10 cellular contexts compared by ENCODE assay signal in the genomic region with DNA sequence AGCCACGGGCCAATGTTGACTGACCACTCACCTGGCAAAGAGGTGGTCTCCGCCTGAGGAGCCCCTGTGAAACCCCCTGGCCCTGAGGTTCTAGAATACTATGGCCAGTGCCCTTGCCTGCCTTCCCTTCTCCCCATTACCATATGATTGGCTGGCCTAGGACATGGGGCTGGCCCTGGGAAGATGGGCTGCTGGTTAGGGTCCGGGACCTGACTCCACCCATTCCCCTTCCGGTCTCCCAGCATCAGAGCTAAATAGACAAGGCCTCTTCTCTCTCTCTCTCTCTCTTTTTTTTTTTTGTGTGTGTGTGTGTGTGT. TPM values are rescaled to one million over a fixed set of nuclear protein-coding genes. Genes with fewer than 3 reads are reported as not detected.
DNase-seq lines count a peak whose midpoint lies in the region; TF ChIP-seq lines count a peak whose summit lies in the region.
"Had no signal": no experiment of that assay in that cellular context is flagged by ENCODE, and none has a peak within 500 bp of the region (broad histone marks: within the 10 kb centered on the region; RNA-seq: fewer than 3 reads in every experiment).

No MANE protein-coding gene starts in this region.

- peak overlapping the region; percentile 97 for H3K4me3 ChIP-seq in OCI-LY7 (ENCODE audit: low read depth, low read length, poor library complexity, severe bottlenecking)
- H3K4me3 ChIP-seq in effector memory CD4-positive, alpha-beta T cell (ENCODE audit: insufficient read depth, low read depth, low read length, poor library complexity, severe bottlenecking): peak overlapping the region; percentile 99
- no peak overlapping the region for H3K4me3 ChIP-seq in BE2C (ENCODE audit: low read depth, low read length)

- CTCF ChIA-PET in OCI-LY7 (lab: Charles Lee; ENCODE audit: unreplicated experiment): interaction anchor here (0.6 to 1.9 kb wide), 2 partner anchors 8 to 11 kb away, joined by 3 to 10 read pairs; no protein-coding TSS in a partner anchor

- peaks cover 5% of the 10 kb centered on the region; the same call in 1 of the 2 replicates for H4K20me1 ChIP-seq in OCI-LY7 (ENCODE audit: insufficient read depth, low read length)

- H3K36me3 ChIP-seq in OCI-LY7 (ENCODE audit: insufficient read depth, low read length): peaks cover 63% of the 10 kb centered on the region
- H3K36me3 ChIP-seq in effector memory CD4-positive, alpha-beta T cell (ENCODE audit: control insufficient read depth, insufficient read depth, low read length): no peaks in the 10 kb centered on the region
- H3K36me3 ChIP-seq in BE2C: peaks cover 7% of the 10 kb centered on the region; the same call in 1 of the 2 replicates

- H2AFZ ChIP-seq in OCI-LY7 (ENCODE audit: low read length): no peak overlapping the region

- POLR2A ChIA-PET in OCI-LY7 (lab: Charles Lee): interaction anchor here (11.8 kb wide), 1 partner anchor 9 kb away, joined by 221 read pairs; a partner anchor contains a TSS

- DNase-seq in GM13977 (ENCODE audit: low spot score) (peak; percentile 74), OCI-LY7 (ENCODE audit: low spot score) (peak; percentile 57), SW 1271 (lab: John Stamatoyannopoulos, UW) (no peak), CD1c-positive myeloid dendritic cell (ENCODE audit: extremely low spot score) (no peak), BE2C (no peak)
- no peak for DNase-seq in effector memory CD4-positive, alpha-beta T cell
- peak; percentile 63 for DNase-seq in stimulated activated CD8-positive, alpha-beta memory T cell treated with anti-CD3 and anti-CD28 coated beads, Interleukin-4, amount 100 ng/mL, for 48 hours
- DNase-seq: endodermal cell, NCI-H510A had no signal

- BruUV-seq in OCI-LY7 (replicated peaks; lab: Mats Ljungman, UMichigan): no TSS peak

- in situ Hi-C loops in GM13977 (cut with MboI; ENCODE audit: low pct_unique_long_range_greater_than_20kb, low sequenced_read_pairs, unreplicated experiment): no loop called here

- no peaks in the 10 kb centered on the region for H3K27me3 ChIP-seq in effector memory CD4-positive, alpha-beta T cell (replicated peaks; ENCODE audit: control insufficient read depth, insufficient read depth, low read length, poor library complexity, severe bottlenecking)
- H3K27me3 ChIP-seq in BE2C: no peaks in the 10 kb centered on the region

- peaks cover 87% of the 10 kb centered on the region for H3K79me2 ChIP-seq in OCI-LY7 (ENCODE audit: insufficient read depth, low read depth, low read length)

- peak overlapping the region; percentile 99 for H3K27ac ChIP-seq in OCI-LY7 (ENCODE audit: low read depth, low read length, poor library complexity, severe bottlenecking)
- H3K27ac ChIP-seq in effector memory CD4-positive, alpha-beta T cell (ENCODE audit: insufficient read depth, low read length, poor library complexity, severe bottlenecking): peak overlapping the region; percentile 90

- H3K4me2 ChIP-seq in OCI-LY7 (ENCODE audit: low read length): peak overlapping the region; percentile 92

- intact Hi-C loops in OCI-LY7 (cut with micrococcal nuclease; ENCODE audit: unreplicated experiment): loop anchor here (5.0 kb wide), 2 partner anchors 222 to 667 kb away; a partner anchor contains a TSS

- H3K9me3 ChIP-seq in OCI-LY7 (ENCODE audit: low read length) (no peaks in the 10 kb centered on the region), BE2C (no peaks in the 10 kb centered on the region)
- no peaks in the 10 kb centered on the region for H3K9me3 ChIP-seq in effector memory CD4-positive, alpha-beta T cell (ENCODE audit: control insufficient read depth, low read length)

- H3K4me1 ChIP-seq in OCI-LY7 (ENCODE audit: insufficient read depth, low read length, poor library complexity, severe bottlenecking): peaks cover 72% of the 10 kb centered on the region
- peaks cover 83% of the 10 kb centered on the region for H3K4me1 ChIP-seq in effector memory CD4-positive, alpha-beta T cell (ENCODE audit: control insufficient read depth, insufficient read depth, low read length, poor library complexity, severe bottlenecking)
- H3K4me1 ChIP-seq in BE2C: peaks cover 16% of the 10 kb centered on the region

- no peaks in the 10 kb centered on the region for H3K9me2 ChIP-seq in OCI-LY7 (ENCODE audit: insufficient read depth, low read length)

- no peak for TF ChIP-seq CTCF in GM13977 (IDR thresholded peaks at IDR 0.05; ENCODE audit: extremely low read depth, insufficient read depth, missing control alignments)
- no peak for TF ChIP-seq CTCF in OCI-LY7 (conservative IDR thresholded peaks at IDR 0.05; ENCODE audit: low read length)
- no peak for TF ChIP-seq CTCF in BE2C (IDR thresholded peaks at IDR 0.05; ENCODE audit: low read depth, low read length)

RNA-seq across cellular contexts. Expression of a gene that starts 3.8 kb away (rescaled TPM):
- 106 and 112 TPM in 2 replicates for total RNA-seq in OCI-LY7 (2014; rRNA removed; shearing (Covaris generic))
- 318 and 355 TPM in 2 replicates for total RNA-seq in OCI-LY7 (2022)
- polyA plus RNA-seq in BE2C (2012; ENCODE audit: insufficient read depth, insufficient read length, low read depth): 311 TPM

RNA-seq across cellular contexts. Expression of a gene that starts 27.0 kb away (rescaled TPM):
- total RNA-seq in OCI-LY7 (2014; rRNA removed; shearing (Covaris generic)): 0.09 TPM in 1 of 2 replicates, not detected in the other
- 0.37 and 0.38 TPM in 2 replicates for total RNA-seq in OCI-LY7 (2022)
- polyA plus RNA-seq in BE2C (2012; ENCODE audit: insufficient read depth, insufficient read length, low read depth): 0.73 TPM
- total RNA-seq: endodermal cell, H1 had no signal
- polyA plus RNA-seq: H1 had no signal

RNA-seq across cellular contexts. Expression of a gene that starts 37.0 kb away (rescaled TPM):
- not detected in 2 replicates for total RNA-seq in OCI-LY7 (2014; rRNA removed; shearing (Covaris generic))
- total RNA-seq in OCI-LY7 (2022): not detected in 2 replicates
- polyA plus RNA-seq in BE2C (2012; ENCODE audit: insufficient read depth, insufficient read length, low read depth): not detected
- total RNA-seq: endodermal cell, H1 had no signal
- polyA plus RNA-seq: H1 had no signal

RNA-seq across cellular contexts. Expression of a gene that starts 40.8 kb away (rescaled TPM):
- 0.35 and 0.57 TPM in 2 replicates for total RNA-seq in OCI-LY7 (2014; rRNA removed; shearing (Covaris generic))
- total RNA-seq in OCI-LY7 (2022): 1.5 and 2.1 TPM in 2 replicates
- polyA plus RNA-seq in BE2C (2012; ENCODE audit: insufficient read depth, insufficient read length, low read depth): not detected
- total RNA-seq: endodermal cell, H1 had no signal

RNA-seq across cellular contexts. Expression of a gene that starts 57.3 kb away (rescaled TPM):
- total RNA-seq in OCI-LY7 (2014; rRNA removed; shearing (Covaris generic)): 22.2 and 31.7 TPM in 2 replicates
- total RNA-seq in OCI-LY7 (2022): 30.2 and 46.4 TPM in 2 replicates
- polyA plus RNA-seq in BE2C (2012; ENCODE audit: insufficient read depth, insufficient read length, low read depth): 152 TPM

Comparison
In these comparisons a context has a peak if more than half of its experiments do, and no peak if none do; other contexts are left out.
1. DNase-seq: peak in GM13977 (single experiment), OCI-LY7 (single experiment) and stimulated activated CD8-positive, alpha-beta memory T cell treated with anti-CD3 and anti-CD28 coated beads, Interleukin-4, amount 100 ng/mL, for 48 hours (single experiment); none in effector memory CD4-positive, alpha-beta T cell (0 of 3), SW 1271 (0 of 2), CD1c-positive myeloid dendritic cell (single experiment) and BE2C (single experiment).